In genomic region chr18:3075491-3075890, GRCh38 we compare ENCODE assay signal across 19 cellular contexts.
DNase-seq lines count a peak whose midpoint lies in the region; ATAC-seq and TF ChIP-seq lines count a peak whose summit lies in the region.
"Had no signal": no experiment of that assay in that cellular context is flagged by ENCODE, and none has a peak within 500 bp of the region (broad histone marks: within the 10 kb centered on the region; RNA-seq: fewer than 3 reads in every experiment).

No MANE protein-coding gene starts in this region.

- no peaks in the 10 kb centered on the region for H3K9me3 ChIP-seq in hepatocyte (ENCODE audit: low read depth)
- H3K9me3 ChIP-seq: body of pancreas, Peyer's patch, sigmoid colon had no signal

- H3K27ac ChIP-seq in GM23338 (ENCODE audit: low read depth) = no peak overlapping the region
- H3K27ac ChIP-seq in VCaP = peak overlapping the region; percentile 74
- H3K27ac ChIP-seq in hepatocyte = peak overlapping the region; percentile 21
- H3K27ac ChIP-seq: body of pancreas, coronary artery, KMS-11, Peyer's patch, sigmoid colon had no signal

- peaks cover 11% of the 10 kb centered on the region for H3K4me1 Mint-ChIP-seq in GM23338

- no peaks in the 10 kb centered on the region for H3K36me3 ChIP-seq in GM23338 (ENCODE audit: insufficient read depth)
- no peaks in the 10 kb centered on the region for H3K36me3 ChIP-seq in hepatocyte (replicated peaks; ENCODE audit: insufficient read depth, low read depth)
- H3K36me3 ChIP-seq: Peyer's patch had no signal

- no peaks in the 10 kb centered on the region for H3K27me3 ChIP-seq in GM23338 (ENCODE audit: insufficient read depth)
- H3K27me3 ChIP-seq in hepatocyte = no peaks in the 10 kb centered on the region
- H3K27me3 ChIP-seq: body of pancreas, Peyer's patch, sigmoid colon had no signal

- H3K4me2 ChIP-seq in GM23338 (no peak overlapping the region), hepatocyte (no peak overlapping the region)
- H3K4me2 ChIP-seq: KMS-11 had no signal

- no peak overlapping the region for H3K4me3 Mint-ChIP-seq in GM23338
- H3K4me3 Mint-ChIP-seq: activated naive CD8-positive, alpha-beta T cell treated with anti-CD3 and anti-CD28 coated beads for 36 hours; stimulated activated effector memory CD8-positive, alpha-beta T cell treated with anti-CD3 and anti-CD28 coated beads, Interleukin-12 subunit alpha, Interleukin-12 subunit beta, amount 100 ng/mL, for 72 hours had no signal

- H3K79me2 ChIP-seq in GM23338 (replicated peaks; ENCODE audit: insufficient read depth) = no peaks in the 10 kb centered on the region
- H3K79me2 ChIP-seq in hepatocyte = no peaks in the 10 kb centered on the region

- H3K9me3 Mint-ChIP-seq in GM23338 = peaks cover 4% of the 10 kb centered on the region; the same call in 2 of the 3 replicates
- H3K9me3 Mint-ChIP-seq: stimulated activated effector memory CD8-positive, alpha-beta T cell treated with anti-CD3 and anti-CD28 coated beads, Interleukin-12 subunit alpha, Interleukin-12 subunit beta, amount 100 ng/mL, for 72 hours had no signal

- WGBS in hepatocyte (ENCODE audit: low lambda C conversion rate, missing lambda C conversion rate) = 52% methylated on average over 9 of the region's 9 CpGs

- H3K27me3 Mint-ChIP-seq in GM23338 (ENCODE audit: insufficient read depth, low read depth, poor library complexity) = no peaks in the 10 kb centered on the region
- H3K27me3 Mint-ChIP-seq: activated naive CD8-positive, alpha-beta T cell treated with anti-CD3 and anti-CD28 coated beads for 36 hours had no signal

- H3K36me3 Mint-ChIP-seq in GM23338 (ENCODE audit: low read depth) = no peaks in the 10 kb centered on the region
- H3K36me3 Mint-ChIP-seq: stimulated activated effector memory CD8-positive, alpha-beta T cell treated with anti-CD3 and anti-CD28 coated beads, Interleukin-12 subunit alpha, Interleukin-12 subunit beta, amount 100 ng/mL, for 72 hours had no signal

- H3K4me3 ChIP-seq in GM23338 (no peak overlapping the region), hepatocyte (no peak overlapping the region)
- H3K4me3 ChIP-seq: body of pancreas, coronary artery, Peyer's patch, sigmoid colon had no signal

- H3K27ac Mint-ChIP-seq in GM23338 = peak overlapping the region; percentile 15; the same call in 1 of the 2 replicates
- H3K27ac Mint-ChIP-seq: activated naive CD8-positive, alpha-beta T cell treated with anti-CD3 and anti-CD28 coated beads for 36 hours; stimulated activated effector memory CD8-positive, alpha-beta T cell treated with anti-CD3 and anti-CD28 coated beads, Interleukin-12 subunit alpha, Interleukin-12 subunit beta, amount 100 ng/mL, for 72 hours had no signal

- H3K9me2 ChIP-seq in GM23338 (ENCODE audit: insufficient read depth) (no peaks in the 10 kb centered on the region), hepatocyte (replicated peaks; ENCODE audit: insufficient read depth) (no peaks in the 10 kb centered on the region)

- no peaks in the 10 kb centered on the region for H4K20me1 ChIP-seq in GM23338 (replicated peaks; ENCODE audit: insufficient read depth)
- no peaks in the 10 kb centered on the region for H4K20me1 ChIP-seq in hepatocyte (ENCODE audit: insufficient read depth, poor library complexity, severe bottlenecking)

- intact Hi-C loops in sciatic nerve (cut with DNase I) = no loop called here

- peak; percentile 64 for ATAC-seq in GM23338
- peak; percentile 38 for ATAC-seq in sciatic nerve
- ATAC-seq: body of pancreas; stimulated activated effector memory CD8-positive, alpha-beta T cell treated with anti-CD3 and anti-CD28 coated beads, Interleukin-12 subunit alpha, Interleukin-12 subunit beta, amount 100 ng/mL, for 72 hours had no signal

- H3K4me1 ChIP-seq in GM23338 (ENCODE audit: insufficient read depth) (no peaks in the 10 kb centered on the region), hepatocyte (ENCODE audit: insufficient read depth) (peaks cover 20% of the 10 kb centered on the region)
- H3K4me1 ChIP-seq: body of pancreas, sigmoid colon had no signal

- TF ChIP-seq CTCF in GM23338 (conservative IDR thresholded peaks at IDR 0.05; ENCODE audit: low read depth in 2 of 2) (no peak), VCaP (conservative IDR thresholded peaks at IDR 0.05) (no peak), hepatocyte (IDR thresholded peaks at IDR 0.05; ENCODE audit: poor library complexity) (no peak)

- no peaks in the 10 kb centered on the region for H3F3A ChIP-seq in GM23338 (replicated peaks; ENCODE audit: low read depth)

- DNase-seq in GM23338 (ENCODE audit: low spot score) (peak; percentile 11), hepatocyte (ENCODE audit: low spot score) (no peak), sciatic nerve (ENCODE audit: low spot score) (no peak), NCI-H146 treated with DMSO at 0.1 percent for 48 hours (lab: John Stamatoyannopoulos, UW; ENCODE audit: unreplicated experiment) (no peak), NCI-H2171 treated with DMSO at 0.1 percent for 48 hours (lab: John Stamatoyannopoulos, UW) (no peak), amniotic stem cell (lab: John Stamatoyannopoulos, UW) (no peak)
- DNase-seq: activated naive CD8-positive, alpha-beta T cell treated with anti-CD3 and anti-CD28 coated beads for 36 hours; body of pancreas; COR-L47; NCI-H2029; NCI-H446; NK-92 treated with Interleukin-12 subunit alpha and Interleukin-12 subunit beta, amount 100 ng/mL, for 24 hours; Peyer's patch; sigmoid colon; T-helper 9 cell had no signal

- H2AFZ ChIP-seq in GM23338 (peak overlapping the region; percentile 9; the same call in 1 of the 2 replicates), hepatocyte (peak overlapping the region; percentile 13)

TF ChIP-seq in GM23338, 12 proteins besides CTCF, POLR2A, EP300 and RAD21:
- TF ChIP-seq ZNF331 (CRISPR knock-in tag; IDR thresholded peaks at IDR 0.05; ENCODE audit: low read depth) (no peak), EZH2phosphoT487 (IDR thresholded peaks at IDR 0.05; ENCODE audit: unreplicated experiment) (no peak), REST (IDR thresholded peaks at IDR 0.05; ENCODE audit: unreplicated experiment) (no peak), ETS1 (IDR thresholded peaks at IDR 0.05) (no peak), POLR2AphosphoS5 (IDR thresholded peaks at IDR 0.05; ENCODE audit: low read depth) (no peak)
